ENCODE assay signal across 1 cellular context in genomic region chr5:168696611-168697010, GRCh38.
TF ChIP-seq lines count a peak whose summit lies in the region.

No MANE protein-coding gene starts in this region.

TF ChIP-seq in HepG2, 621 proteins besides CTCF, POLR2A, EP300 and RAD21 (continued from another document and continues in another):
- no peak for TF ChIP-seq ZNF652 (CRISPR knock-in tag; IDR thresholded peaks at IDR 0.05; ENCODE audit: borderline replicate concordance, low read depth)
- TF ChIP-seq ZNF230 (CRISPR knock-in tag; IDR thresholded peaks at IDR 0.05), result no peak
- TF ChIP-seq ZNF891 (CRISPR knock-in tag; IDR thresholded peaks at IDR 0.05), result no peak
- TF ChIP-seq HNF4A (CRISPR knock-in tag; IDR thresholded peaks at IDR 0.05), result peak; percentile 63
- no peak for TF ChIP-seq TARDBP (CRISPR knock-in tag; IDR thresholded peaks at IDR 0.05)
- no peak for TF ChIP-seq ZNF629 (CRISPR knock-in tag; conservative IDR thresholded peaks at IDR 0.05)
- 0 out of 2 replicates have a peak, but pooled peaks have one; percentile 12 for TF ChIP-seq PATZ1 (CRISPR knock-in tag; IDR thresholded peaks at IDR 0.05)
- no peak for TF ChIP-seq CSRNP1 (CRISPR knock-in tag; IDR thresholded peaks at IDR 0.05)
- no peak for TF ChIP-seq TEF (CRISPR knock-in tag; IDR thresholded peaks at IDR 0.05)
- no peak for TF ChIP-seq LRRFIP1 (CRISPR knock-in tag; conservative IDR thresholded peaks at IDR 0.05)
- TF ChIP-seq ZNF777 (CRISPR knock-in tag; IDR thresholded peaks at IDR 0.05), result no peak
- no peak for TF ChIP-seq ZKSCAN8 (CRISPR knock-in tag; IDR thresholded peaks at IDR 0.05; ENCODE audit: borderline replicate concordance)
- no peak for TF ChIP-seq HNRNPLL (IDR thresholded peaks at IDR 0.05; ENCODE audit: low read depth, low read length, poor library complexity, severe bottlenecking)
- TF ChIP-seq ZNF205 (CRISPR knock-in tag; IDR thresholded peaks at IDR 0.05), result no peak
- peak; percentile 35; the same call in 1 of the 2 replicates for TF ChIP-seq FOXP4 (CRISPR knock-in tag; IDR thresholded peaks at IDR 0.05)
- no peak for TF ChIP-seq ZNF34 (CRISPR knock-in tag; IDR thresholded peaks at IDR 0.05; ENCODE audit: borderline replicate concordance)
- peak; percentile 47; the same call in 1 of the 2 replicates for TF ChIP-seq PAXIP1 (CRISPR knock-in tag; conservative IDR thresholded peaks at IDR 0.05)
- TF ChIP-seq ZNF407 (CRISPR knock-in tag; IDR thresholded peaks at IDR 0.05; ENCODE audit: not compliant biosample characterization), result no peak
- TF ChIP-seq ZBTB42 (CRISPR knock-in tag; IDR thresholded peaks at IDR 0.05), result no peak
- TF ChIP-seq ZNF816 (CRISPR knock-in tag; IDR thresholded peaks at IDR 0.05; ENCODE audit: borderline replicate concordance), result no peak
- TF ChIP-seq PTBP1 (IDR thresholded peaks at IDR 0.05; ENCODE audit: low read depth, low read length, poor library complexity, severe bottlenecking), result no peak
- TF ChIP-seq CSRNP2 (CRISPR knock-in tag; conservative IDR thresholded peaks at IDR 0.05; ENCODE audit: low read depth), result no peak
- TF ChIP-seq ZNF883 (CRISPR knock-in tag; IDR thresholded peaks at IDR 0.05; ENCODE audit: not compliant biosample characterization), result no peak
- no peak for TF ChIP-seq ZNF570 (CRISPR knock-in tag; IDR thresholded peaks at IDR 0.05; ENCODE audit: borderline replicate concordance)
- peak; percentile 32; the same call in 1 of the 2 replicates for TF ChIP-seq PHF21A (CRISPR knock-in tag; IDR thresholded peaks at IDR 0.05)
- no peak for TF ChIP-seq SRF (IDR thresholded peaks at IDR 0.05; ENCODE audit: low read depth, low read length)
- no peak for TF ChIP-seq ZMYM3 (CRISPR knock-in tag; IDR thresholded peaks at IDR 0.05)
- no peak for TF ChIP-seq ZNF256 (CRISPR knock-in tag; conservative IDR thresholded peaks at IDR 0.05)
- no peak for TF ChIP-seq RFX5 (IDR thresholded peaks at IDR 0.05; ENCODE audit: low read depth, low read length)
